17 cellular contexts compared by ENCODE assay signal in the genomic region with DNA sequence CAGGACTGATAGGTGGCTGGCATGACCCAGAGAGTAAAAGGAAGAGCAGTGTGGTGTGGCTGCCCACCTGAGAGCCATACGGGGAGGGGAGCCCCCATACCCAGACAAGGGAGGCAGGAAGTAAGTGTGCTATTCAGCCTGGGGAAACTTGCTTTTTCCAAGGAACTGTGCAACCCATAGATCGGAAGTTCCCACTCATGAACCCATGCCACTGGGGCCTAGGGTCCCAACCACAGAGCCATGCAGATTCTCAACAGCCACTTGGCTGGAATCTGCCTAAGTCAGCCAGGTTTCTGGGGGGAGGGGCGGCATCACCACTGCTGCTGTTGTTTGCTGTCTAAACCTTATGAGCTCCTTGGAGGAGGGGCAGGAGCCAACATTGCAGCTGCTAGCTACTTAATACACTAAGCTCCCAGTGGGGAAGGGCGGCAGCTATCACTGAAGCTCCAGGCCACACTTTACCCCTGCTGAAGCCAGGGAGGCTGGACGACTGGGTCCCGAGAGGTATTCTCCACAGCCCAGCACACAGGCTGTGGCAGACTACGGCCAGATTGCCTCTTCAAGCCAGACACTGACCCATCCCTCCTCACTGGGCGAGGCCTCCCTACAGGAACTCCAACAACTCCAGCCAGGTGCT.
DNase-seq lines count a peak whose midpoint lies in the region; FAIRE-seq and TF ChIP-seq lines count a peak whose summit lies in the region.
"Had no signal": no experiment of that assay in that cellular context is flagged by ENCODE, and none has a peak within 500 bp of the region (broad histone marks: within the 10 kb centered on the region; RNA-seq: fewer than 3 reads in every experiment).

No MANE protein-coding gene starts in this region.

- peak in 1 of 2 experiments; percentile 18; a peak in 1 of 3 replicates for TF ChIP-seq EP300 in H1 (IDR thresholded peaks at IDR 0.05; ENCODE audit: borderline replicate concordance in 1 of 2, low read depth in 2 of 2, low read length in 2 of 2)

- peak overlapping the region; percentile 63 for H3K18ac ChIP-seq in H1 (ENCODE audit: extremely low read depth, low read length)

- peaks cover 44% of the 10 kb centered on the region for H3K9me3 Mint-ChIP-seq in nephron progenitor cell

- H4K20me1 ChIP-seq in H1 (replicated peaks in 1 of 2; ENCODE audit: control insufficient read depth in 1 of 2, insufficient read depth in 2 of 2, low read length in 2 of 2), result no peaks in the 10 kb centered on the region

- H3K27me3 Mint-ChIP-seq in nephron progenitor cell (ENCODE audit: low read depth, poor library complexity), result no peaks in the 10 kb centered on the region
- H3K27me3 Mint-ChIP-seq: natural killer cell treated with Interleukin-12 subunit alpha and Interleukin-12 subunit beta and Interleukin-15 and Interleukin-18, amount 100 ng/mL, for 72 hours had no signal

- H2BK12ac ChIP-seq in H1 (ENCODE audit: low read depth, low read length), result peak overlapping the region; percentile 96

- CTCF ChIA-PET in H1 (lab: Charles Lee; ENCODE audit: partially characterized antibody), result no interaction called here

- no peak overlapping the region for H3K23ac ChIP-seq in H1 (ENCODE audit: insufficient read length)

- H3K4ac ChIP-seq in H1 (replicated peaks; ENCODE audit: insufficient read length, low read depth, low read length), result no peak overlapping the region

- H3K36me3 ChIP-seq in H1 (ENCODE audit: control insufficient read depth in 2 of 4, insufficient read depth in 4 of 4, low read length in 3 of 4), result no peaks in the 10 kb centered on the region
- H3K36me3 ChIP-seq: MG63 had no signal

- H4K8ac ChIP-seq in H1 (ENCODE audit: extremely low read depth, insufficient read depth, low read length), result peak overlapping the region; percentile 57; the same call in 1 of the 2 replicates

- H3K4me1 Mint-ChIP-seq in nephron progenitor cell, result peaks cover 16% of the 10 kb centered on the region

- peak overlapping the region; percentile 82 for H2BK20ac ChIP-seq in H1 (ENCODE audit: low read length)

- TF ChIP-seq POLR2A in H1 (IDR thresholded peaks at IDR 0.05; ENCODE audit: control extremely low read depth in 1 of 2, low read depth in 2 of 2, low read length in 2 of 2), result no peak

- H2AFZ ChIP-seq in H1 (ENCODE audit: low read length), result peak overlapping the region; percentile 59
- H2AFZ ChIP-seq: GM23248 had no signal

- H2BK15ac ChIP-seq in H1 (ENCODE audit: low read length), result peak overlapping the region; percentile 78; the same call in 1 of the 2 replicates

- H3K27me3 ChIP-seq in H1 (replicated peaks in 1 of 4; ENCODE audit: control insufficient read depth in 3 of 4, extremely low read depth in 1 of 4, insufficient read depth in 3 of 4, low read length in 3 of 4), result no peaks in the 10 kb centered on the region
- H3K27me3 ChIP-seq: MG63 had no signal

- peak overlapping the region in 1 of 4 experiments; percentile 5; a peak in 1 of 7 replicates for H3K9ac ChIP-seq in H1 (replicated peaks in 1 of 4; ENCODE audit: extremely low read depth in 1 of 4, low read depth in 3 of 4, low read length in 3 of 4)
- H3K9ac ChIP-seq: GM23248 had no signal

- no peak overlapping the region for H2BK120ac ChIP-seq in H1 (replicated peaks; ENCODE audit: low read depth, low read length)

- H3K4me3 ChIP-seq in H1 (ENCODE audit: extremely low read depth in 1 of 4, insufficient read depth in 2 of 4, low read depth in 3 of 4, low read length in 4 of 4), result no peak overlapping the region; a peak in 1 of 8 replicates
- H3K4me3 ChIP-seq: GM23248, MG63 had no signal

- H3K14ac ChIP-seq in H1 (ENCODE audit: insufficient read length), result no peak overlapping the region

- POLR2A ChIA-PET in H1 (lab: Charles Lee; ENCODE audit: partially characterized antibody), result interaction anchor here (0.7 kb wide), 1 partner anchor 9 kb away, joined by 3 read pairs; no protein-coding TSS in a partner anchor

- peaks cover 2 to 9% (median 7%) of the 10 kb centered on the region in 4 experiments; a peak in 4 of 7 replicates for H3K4me1 ChIP-seq in H1 (replicated peaks in 1 of 4; ENCODE audit: control insufficient read depth in 3 of 4, insufficient read depth in 4 of 4, low read length in 3 of 4)

- H2AK5ac ChIP-seq in H1 (ENCODE audit: low read depth, low read length), result no peak overlapping the region

- peak overlapping the region; percentile 40 for H4K5ac ChIP-seq in H1 (ENCODE audit: insufficient read length, low read depth, low read length)

- TF ChIP-seq RAD21 in H1 (IDR thresholded peaks at IDR 0.05 in 1 of 2, conservative IDR thresholded peaks at IDR 0.05 in 1 of 2; ENCODE audit: low read depth in 2 of 2, low read length in 2 of 2), result peak; percentile 17 to 18; a peak in 2 of 4 replicates

- no peak for TF ChIP-seq CTCF in H1 (IDR thresholded peaks at IDR 0.05; ENCODE audit: control extremely low read depth in 1 of 3, insufficient read depth in 1 of 3, low read depth in 1 of 3, low read length in 3 of 3)
- TF ChIP-seq CTCF in nephron progenitor cell (IDR thresholded peaks at IDR 0.05), result no peak

- no peaks in the 10 kb centered on the region for H3K79me2 ChIP-seq in H1 (ENCODE audit: control insufficient read depth in 1 of 2, insufficient read depth in 2 of 2, low read length in 2 of 2)

- peaks cover 36% of the 10 kb centered on the region for H3K36me3 Mint-ChIP-seq in nephron progenitor cell (ENCODE audit: low read depth)
- H3K36me3 Mint-ChIP-seq: natural killer cell treated with Interleukin-12 subunit alpha and Interleukin-12 subunit beta and Interleukin-15 and Interleukin-18, amount 100 ng/mL, for 72 hours had no signal

- DNase-seq in ELF-1 (ENCODE audit: low read depth, low spot score) (peak; percentile 90), NCI-H69 (lab: John Stamatoyannopoulos, UW) (peak; percentile 19), H1 (ENCODE audit: low read depth in 1 of 2, low spot score in 2 of 2) (peak; percentile 44 to 67), nephron progenitor cell (peak; percentile 31), NCI-H2171 (lab: John Stamatoyannopoulos, UW) (no peak), Ammon's horn (ENCODE audit: low spot score) (no peak), mucosa of gallbladder (ENCODE audit: low spot score) (no peak)
- DNase-seq: activated CD4-positive, alpha-beta T cell treated with anti-CD3 and anti-CD28 coated beads for 48 hours; activated naive CD4-positive, alpha-beta T cell treated with anti-CD3 and anti-CD28 coated beads, Interleukin-2, amount 50 U/mL, for 16 hours; AML-193; effector CD8-positive, alpha-beta T cell; GM23248; MG63; NCI-H2081 treated with DMSO at 0.1 percent for 48 hours; retina had no signal

- 86% methylated on average over 7 of the region's 8 CpGs; no CpG with 5 or more reads in 1 of the 2 experiments for WGBS in H1 (ENCODE audit: extremely low coverage in 1 of 2, insufficient coverage in 1 of 2, insufficient read length in 1 of 2, insufficient replicate concordance in 2 of 2, low coverage in 1 of 2, low lambda C conversion rate in 2 of 2, missing lambda C conversion rate in 1 of 2), 2 experiments

- H4K91ac ChIP-seq in H1 (replicated peaks; ENCODE audit: insufficient read length, low read length), result peak overlapping the region; percentile 91

- H3K27ac ChIP-seq in H1 (ENCODE audit: low read depth, low read length), result peak overlapping the region; percentile 54; the same call in 1 of the 2 replicates
- H3K27ac ChIP-seq: GM23248 had no signal

- H3K4me2 ChIP-seq in H1 (ENCODE audit: insufficient read depth in 1 of 2, low read depth in 2 of 2, low read length in 2 of 2), result peak overlapping the region; percentile 40 to 47

- no peak for FAIRE-seq in H1 (lab: Jason Lieb, UNC)
- FAIRE-seq: HTR-8/SVneo had no signal

- no peak overlapping the region for H3K56ac ChIP-seq in H1 (replicated peaks; ENCODE audit: insufficient read length, low read depth, low read length)

- H2BK5ac ChIP-seq in H1 (ENCODE audit: low read depth, low read length), result peak overlapping the region; percentile 85

- no peaks in the 10 kb centered on the region for H3K23me2 ChIP-seq in H1 (ENCODE audit: low read depth, low read length)

- H3K4me3 Mint-ChIP-seq in nephron progenitor cell, result no peak overlapping the region
- H3K4me3 Mint-ChIP-seq: natural killer cell treated with Interleukin-12 subunit alpha and Interleukin-12 subunit beta and Interleukin-15 and Interleukin-18, amount 100 ng/mL, for 72 hours had no signal

- H3K27ac Mint-ChIP-seq in nephron progenitor cell, result peak overlapping the region; percentile 35
- H3K27ac Mint-ChIP-seq: natural killer cell treated with Interleukin-12 subunit alpha and Interleukin-12 subunit beta and Interleukin-15 and Interleukin-18, amount 100 ng/mL, for 72 hours had no signal

- no peaks in the 10 kb centered on the region for H3K79me1 ChIP-seq in H1 (ENCODE audit: low read depth, low read length)

- H3K9me3 ChIP-seq in H1 (ENCODE audit: insufficient read depth in 2 of 2, low read depth in 1 of 2, low read length in 1 of 2), result no peaks in the 10 kb centered on the region
- H3K9me3 ChIP-seq: MG63 had no signal

TF ChIP-seq in H1, 55 proteins besides CTCF, POLR2A, EP300 and RAD21 (continues in another document):
- peak; percentile 96 for TF ChIP-seq ASH2L (IDR thresholded peaks at IDR 0.05; ENCODE audit: low read length)
- TF ChIP-seq, protein P1, sequence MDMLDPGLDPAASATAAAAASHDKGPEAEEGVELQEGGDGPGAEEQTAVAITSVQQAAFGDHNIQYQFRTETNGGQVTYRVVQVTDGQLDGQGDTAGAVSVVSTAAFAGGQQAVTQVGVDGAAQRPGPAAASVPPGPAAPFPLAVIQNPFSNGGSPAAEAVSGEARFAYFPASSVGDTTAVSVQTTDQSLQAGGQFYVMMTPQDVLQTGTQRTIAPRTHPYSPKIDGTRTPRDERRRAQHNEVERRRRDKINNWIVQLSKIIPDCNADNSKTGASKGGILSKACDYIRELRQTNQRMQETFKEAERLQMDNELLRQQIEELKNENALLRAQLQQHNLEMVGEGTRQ (IDR thresholded peaks at IDR 0.05; ENCODE audit: low read length), result no peak
- TF ChIP-seq, protein P2, sequence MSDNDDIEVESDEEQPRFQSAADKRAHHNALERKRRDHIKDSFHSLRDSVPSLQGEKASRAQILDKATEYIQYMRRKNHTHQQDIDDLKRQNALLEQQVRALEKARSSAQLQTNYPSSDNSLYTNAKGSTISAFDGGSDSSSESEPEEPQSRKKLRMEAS (IDR thresholded peaks at IDR 0.05), result 0 out of 2 replicates have a peak, but pooled peaks have one; percentile 25
- TF ChIP-seq, protein P3, sequence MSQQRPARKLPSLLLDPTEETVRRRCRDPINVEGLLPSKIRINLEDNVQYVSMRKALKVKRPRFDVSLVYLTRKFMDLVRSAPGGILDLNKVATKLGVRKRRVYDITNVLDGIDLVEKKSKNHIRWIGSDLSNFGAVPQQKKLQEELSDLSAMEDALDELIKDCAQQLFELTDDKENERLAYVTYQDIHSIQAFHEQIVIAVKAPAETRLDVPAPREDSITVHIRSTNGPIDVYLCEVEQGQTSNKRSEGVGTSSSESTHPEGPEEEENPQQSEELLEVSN (IDR thresholded peaks at IDR 0.05), result no peak
- TF ChIP-seq POU5F1 (IDR thresholded peaks at IDR 0.05; ENCODE audit: low read depth, low read length), result no peak
- no peak for TF ChIP-seq EZH2 (IDR thresholded peaks at IDR 0.05; ENCODE audit: low read depth, low read length, severe bottlenecking)
- peak; percentile 52; the same call in 1 of the 2 replicates for TF ChIP-seq CHD2 (IDR thresholded peaks at IDR 0.05; ENCODE audit: low read length)
- TF ChIP-seq TCF12 (IDR thresholded peaks at IDR 0.05; ENCODE audit: low read depth, low read length), result peak; percentile 91; the same call in 1 of the 2 replicates
- TF ChIP-seq BACH1 (IDR thresholded peaks at IDR 0.05; ENCODE audit: low read length), result no peak

Comparison
In these comparisons a context has a peak if more than half of its experiments do, and no peak if none do; other contexts are left out.
1. DNase-seq: peak in ELF-1 (single experiment), NCI-H69 (single experiment), H1 (2 of 2) and nephron progenitor cell (single experiment); none in NCI-H2171 (single experiment), Ammon's horn (single experiment) and mucosa of gallbladder (single experiment).